ENCODE assay signal across 26 cellular contexts in genomic region chr9:70347046-70347445, GRCh38.
DNase-seq lines count a peak whose midpoint lies in the region; ATAC-seq and TF ChIP-seq lines count a peak whose summit lies in the region.
"Had no signal": no experiment of that assay in that cellular context is flagged by ENCODE, and none has a peak within 500 bp of the region (broad histone marks: within the 10 kb centered on the region; RNA-seq: fewer than 3 reads in every experiment).

No MANE protein-coding gene starts in this region.

- H3K4me1 ChIP-seq in CD8-positive, alpha-beta T cell (ENCODE audit: insufficient read depth, low read length): no peaks in the 10 kb centered on the region
- H3K4me1 ChIP-seq: BLaER1, SJSA1 had no signal

- no peak overlapping the region for H3K27ac ChIP-seq in CD8-positive, alpha-beta T cell (ENCODE audit: low read depth, low read length)
- H3K27ac ChIP-seq: BLaER1, KMS-11, SJSA1 had no signal

- H3K9me3 ChIP-seq in CD8-positive, alpha-beta T cell (ENCODE audit: low read length): no peaks in the 10 kb centered on the region
- H3K9me3 ChIP-seq: BLaER1, HAP-1, SJSA1 had no signal

- CTCF ChIA-PET in CD8-positive, alpha-beta T cell (lab: Charles Lee): interaction anchor here (2.0 kb wide), 1 partner anchor 255 kb away, joined by 11 read pairs; no protein-coding TSS in a partner anchor

- DNase-seq in CD8-positive, alpha-beta T cell: no peak
- DNase-seq in astrocyte of the hippocampus (ENCODE audit: low read depth, low spot score) (peak; percentile 43), inferior parietal cortex (ENCODE audit: extremely low spot score) (peak; percentile 30), natural killer cell (no peak), nephron progenitor cell (no peak)
- no peak for DNase-seq in stimulated activated effector memory CD8-positive, alpha-beta T cell treated with anti-CD3 and anti-CD28 coated beads, Interleukin-12 subunit alpha, Interleukin-12 subunit beta, amount 100 ng/mL, for 72 hours (ENCODE audit: low spot score in 2 of 2)
- DNase-seq: CD4-positive, CD25-positive, alpha-beta regulatory T cell; HFFc6; NCI-H1048; NCI-H1417; NCI-H1694; NCI-H2029 treated with DMSO at 0.1 percent for 48 hours; NCI-H226; NCI-H510A; NCI-H69; Right ventricle myocardium superior; RPMI8226 had no signal

- ATAC-seq in CD8-positive, alpha-beta T cell: no peak
- ATAC-seq in stimulated activated effector memory CD8-positive, alpha-beta T cell treated with anti-CD3 and anti-CD28 coated beads, Interleukin-12 subunit alpha, Interleukin-12 subunit beta, amount 100 ng/mL, for 72 hours: no peak
- ATAC-seq in HG03521 (IDR thresholded peaks at IDR 0.05; ENCODE audit: unreplicated experiment) (no peak), natural killer cell (no peak), GM18873 (IDR thresholded peaks at IDR 0.05; ENCODE audit: low FRiP score, unreplicated experiment) (no peak)
- ATAC-seq: GM12878, GM23338 had no signal

- no peaks in the 10 kb centered on the region for H3K36me3 ChIP-seq in CD8-positive, alpha-beta T cell (ENCODE audit: insufficient read depth, low read length)

- TF ChIP-seq CTCF in CD8-positive, alpha-beta T cell (IDR thresholded peaks at IDR 0.05): no peak
- TF ChIP-seq CTCF in natural killer cell (IDR thresholded peaks at IDR 0.05): no peak
- TF ChIP-seq CTCF in nephron progenitor cell (IDR thresholded peaks at IDR 0.05): no peak

- H3K27me3 ChIP-seq in CD8-positive, alpha-beta T cell (ENCODE audit: insufficient read depth, low read length): no peaks in the 10 kb centered on the region
- H3K27me3 ChIP-seq: BLaER1, SJSA1 had no signal

- H3K9me3 Mint-ChIP-seq in CD8-positive, alpha-beta T cell: no peaks in the 10 kb centered on the region
- H3K9me3 Mint-ChIP-seq in stimulated activated effector memory CD8-positive, alpha-beta T cell treated with anti-CD3 and anti-CD28 coated beads, Interleukin-12 subunit alpha, Interleukin-12 subunit beta, amount 100 ng/mL, for 72 hours: no peaks in the 10 kb centered on the region
- no peaks in the 10 kb centered on the region for H3K9me3 Mint-ChIP-seq in natural killer cell
- no peaks in the 10 kb centered on the region for H3K9me3 Mint-ChIP-seq in nephron progenitor cell
- H3K9me3 Mint-ChIP-seq: CD4-positive, CD25-positive, alpha-beta regulatory T cell; GM23338; HFFc6; IgD-negative memory B cell had no signal

- intact Hi-C loops in CD8-positive, alpha-beta T cell (cut with DNase I, micrococcal nuclease): loop anchor here in 1 of 2 experiments (10.0 kb wide), 1 partner anchor 898 kb away; no protein-coding TSS in a partner anchor
- intact Hi-C loops in natural killer cell (cut with micrococcal nuclease): no loop called here

- no peak overlapping the region for H3K4me3 ChIP-seq in CD8-positive, alpha-beta T cell (ENCODE audit: low read depth, low read length)
- H3K4me3 ChIP-seq: BLaER1, GM12878, GM23338, HAP-1, SJSA1 had no signal

- peaks cover 54% of the 10 kb centered on the region for H3K36me3 Mint-ChIP-seq in CD8-positive, alpha-beta T cell
- H3K36me3 Mint-ChIP-seq in stimulated activated effector memory CD8-positive, alpha-beta T cell treated with anti-CD3 and anti-CD28 coated beads, Interleukin-12 subunit alpha, Interleukin-12 subunit beta, amount 100 ng/mL, for 72 hours: peaks cover 67% of the 10 kb centered on the region
- H3K36me3 Mint-ChIP-seq in natural killer cell (peaks cover 21% of the 10 kb centered on the region), nephron progenitor cell (ENCODE audit: low read depth) (peaks cover 55% of the 10 kb centered on the region)

- POLR2A ChIA-PET in CD8-positive, alpha-beta T cell (lab: Charles Lee): no interaction called here

- H3K27me3 Mint-ChIP-seq in CD8-positive, alpha-beta T cell (ENCODE audit: low read depth): no peaks in the 10 kb centered on the region
- no peaks in the 10 kb centered on the region for H3K27me3 Mint-ChIP-seq in natural killer cell (ENCODE audit: low read depth in 2 of 2)
- no peaks in the 10 kb centered on the region for H3K27me3 Mint-ChIP-seq in nephron progenitor cell (ENCODE audit: low read depth, poor library complexity)
- H3K27me3 Mint-ChIP-seq: CD4-positive, CD25-positive, alpha-beta regulatory T cell; IgD-negative memory B cell had no signal

- peak overlapping the region; percentile 3 for H3K27ac Mint-ChIP-seq in CD8-positive, alpha-beta T cell
- H3K27ac Mint-ChIP-seq in stimulated activated effector memory CD8-positive, alpha-beta T cell treated with anti-CD3 and anti-CD28 coated beads, Interleukin-12 subunit alpha, Interleukin-12 subunit beta, amount 100 ng/mL, for 72 hours: peak overlapping the region; percentile 4
- H3K27ac Mint-ChIP-seq in natural killer cell (peak overlapping the region in 1 of 2 donors; percentile 1), nephron progenitor cell (no peak overlapping the region)
- H3K27ac Mint-ChIP-seq: CD4-positive, CD25-positive, alpha-beta regulatory T cell; GM23338; HFFc6 had no signal

- no peaks in the 10 kb centered on the region for H3K4me1 Mint-ChIP-seq in CD8-positive, alpha-beta T cell (ENCODE audit: low read depth)
- H3K4me1 Mint-ChIP-seq in stimulated activated effector memory CD8-positive, alpha-beta T cell treated with anti-CD3 and anti-CD28 coated beads, Interleukin-12 subunit alpha, Interleukin-12 subunit beta, amount 100 ng/mL, for 72 hours: no peaks in the 10 kb centered on the region
- H3K4me1 Mint-ChIP-seq in natural killer cell (no peaks in the 10 kb centered on the region), nephron progenitor cell (no peaks in the 10 kb centered on the region)
- H3K4me1 Mint-ChIP-seq: GM23338 had no signal

- H3K4me3 Mint-ChIP-seq in CD8-positive, alpha-beta T cell: no peak overlapping the region
- no peak overlapping the region for H3K4me3 Mint-ChIP-seq in stimulated activated effector memory CD8-positive, alpha-beta T cell treated with anti-CD3 and anti-CD28 coated beads, Interleukin-12 subunit alpha, Interleukin-12 subunit beta, amount 100 ng/mL, for 72 hours
- H3K4me3 Mint-ChIP-seq in natural killer cell: no peak overlapping the region
- H3K4me3 Mint-ChIP-seq in nephron progenitor cell: no peak overlapping the region
- H3K4me3 Mint-ChIP-seq: CD4-positive, CD25-positive, alpha-beta regulatory T cell; GM23338; HFFc6; IgD-negative memory B cell had no signal

Comparison
In these comparisons a context has a peak if more than half of its experiments do, and no peak if none do; other contexts are left out.
1. DNase-seq: peak in astrocyte of the hippocampus (single experiment) and inferior parietal cortex (single experiment); none in CD8-positive, alpha-beta T cell (0 of 7), stimulated activated effector memory CD8-positive, alpha-beta T cell treated with anti-CD3 and anti-CD28 coated beads, Interleukin-12 subunit alpha, Interleukin-12 subunit beta, amount 100 ng/mL, for 72 hours (0 of 2), natural killer cell (single experiment) and nephron progenitor cell (single experiment).